In the genomic region with DNA sequence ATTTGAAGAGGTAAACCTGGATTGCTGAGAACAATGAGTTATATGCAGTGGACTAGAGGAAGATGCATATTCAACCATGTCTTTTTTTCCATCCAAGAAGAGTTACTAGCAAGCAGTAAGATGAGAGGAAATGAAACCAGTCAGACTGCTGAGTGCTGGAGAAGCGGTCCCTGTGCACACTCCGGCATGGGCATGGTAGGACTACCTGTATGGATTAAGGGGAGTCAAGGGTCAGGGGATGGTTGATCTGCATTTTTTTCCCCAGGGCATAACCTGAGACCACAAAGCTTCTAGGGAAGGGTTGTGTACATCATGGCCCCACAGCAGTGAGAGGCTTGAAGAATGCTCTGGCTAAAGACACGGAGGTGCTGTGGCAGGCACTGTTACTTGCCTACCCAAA, we compare ENCODE assay signal across 18 cellular contexts.
DNase-seq lines count a peak whose midpoint lies in the region; ATAC-seq and TF ChIP-seq lines count a peak whose summit lies in the region.
"Had no signal": no experiment of that assay in that cellular context is flagged by ENCODE, and none has a peak within 500 bp of the region (broad histone marks: within the 10 kb centered on the region; RNA-seq: fewer than 3 reads in every experiment).

No MANE protein-coding gene starts in this region.

- no peaks in the 10 kb centered on the region for H3K27me3 Mint-ChIP-seq in naive thymus-derived CD8-positive, alpha-beta T cell

- no peak overlapping the region for H3K4me3 Mint-ChIP-seq in naive thymus-derived CD8-positive, alpha-beta T cell
- H3K4me3 Mint-ChIP-seq: T-helper 1 cell treated with Interleukin-12 subunit alpha and Interleukin-12 subunit beta and Interleukin-4 antibody, amounts not matched to agents 30 μg/mL and 1 μg/mL, for 36 hours had no signal

- H3K36me3 Mint-ChIP-seq in naive thymus-derived CD8-positive, alpha-beta T cell, result peaks cover 0 to 26% (median 10%) of the 10 kb centered on the region in 3 donors

- no peak for ATAC-seq in naive thymus-derived CD8-positive, alpha-beta T cell
- ATAC-seq: Panc1 had no signal

- H3K9me3 Mint-ChIP-seq in naive thymus-derived CD8-positive, alpha-beta T cell, result no peaks in the 10 kb centered on the region

- CTCF ChIA-PET in HEK293T (lab: Yijun Ruan, JAX), result no interaction called here

- peak overlapping the region in 9 of 10 donors; percentile 13 to 91 (median 68) for H3K27ac Mint-ChIP-seq in naive thymus-derived CD8-positive, alpha-beta T cell

- POLR2A ChIA-PET in naive thymus-derived CD8-positive, alpha-beta T cell (lab: Charles Lee), result interaction anchor here (2.0 kb wide), 1 partner anchor 16 kb away, joined by 4 read pairs; no protein-coding TSS in a partner anchor
- POLR2A ChIA-PET in HEK293T (lab: Yijun Ruan, JAX), result no interaction called here

- peaks cover 0 to 21% of the 10 kb centered on the region in 2 donors for H3K4me1 ChIP-seq in ascending aorta
- peaks cover 0 to 62% (median 19%) of the 10 kb centered on the region in 4 donors for H3K4me1 ChIP-seq in tibial artery

- no peak overlapping the region for H3K4me3 ChIP-seq in ascending aorta
- no peak overlapping the region for H3K4me3 ChIP-seq in tibial artery
- H3K4me3 ChIP-seq: esophagus squamous epithelium, hepatocyte had no signal

- peak; percentile 31 for DNase-seq in SIG-M5 treated with dmso at 0.1 percent for 504 hours (lab: John Stamatoyannopoulos, UW; ENCODE audit: unreplicated experiment)
- no peak for DNase-seq in SIG-M5 (lab: John Stamatoyannopoulos, UW)
- peak; percentile 59 for DNase-seq in MV-4-11 (lab: John Stamatoyannopoulos, UW)
- DNase-seq in ascending aorta (ENCODE audit: low spot score in 2 of 2), result no peak
- DNase-seq in naive thymus-derived CD8-positive, alpha-beta T cell, result no peak
- no peak for DNase-seq in tibial artery
- no peak for DNase-seq in RKO (ENCODE audit: low spot score)
- DNase-seq in HEK293T (ENCODE audit: extremely low spot score), result no peak
- DNase-seq: activated CD4-positive, alpha-beta T cell treated with anti-CD3 and anti-CD28 coated beads for 48 hours; dermis blood vessel endothelial cell; EL; esophagus squamous epithelium; Kasumi-1; NCI-H187; NCI-H524 had no signal

- H3K4me1 Mint-ChIP-seq in naive thymus-derived CD8-positive, alpha-beta T cell, result peaks cover 13 to 48% (median 42%) of the 10 kb centered on the region in 4 donors

- no peaks in the 10 kb centered on the region for H3K27me3 ChIP-seq in ascending aorta
- H3K27me3 ChIP-seq in tibial artery, result no peaks in the 10 kb centered on the region
- H3K27me3 ChIP-seq: esophagus squamous epithelium, hepatocyte had no signal

- no peaks in the 10 kb centered on the region for H3K9me3 ChIP-seq in ascending aorta
- no peaks in the 10 kb centered on the region for H3K9me3 ChIP-seq in tibial artery
- H3K9me3 ChIP-seq: esophagus squamous epithelium had no signal

- H3K36me3 ChIP-seq in ascending aorta (peaks cover 0 to 42% of the 10 kb centered on the region in 2 donors), tibial artery (peaks cover 5 to 24% (median 8%) of the 10 kb centered on the region in 3 donors)

- TF ChIP-seq CTCF in ascending aorta (IDR thresholded peaks at IDR 0.05) (no peak), tibial artery (IDR thresholded peaks at IDR 0.05) (no peak)

- intact Hi-C loops in ascending aorta (cut with DNase I) (no loop called here), tibial artery (cut with DNase I; ENCODE audit: low total_unique reads) (no loop called here)

- peak overlapping the region; percentile 15 to 23 for H3K27ac ChIP-seq in ascending aorta
- H3K27ac ChIP-seq in tibial artery, result peak overlapping the region in 1 of 2 donors; percentile 1
- H3K27ac ChIP-seq: esophagus squamous epithelium, hepatocyte had no signal

TF ChIP-seq in HEK293T, 16 proteins besides CTCF, POLR2A, EP300 and RAD21:
- TF ChIP-seq FOXM1 (IDR thresholded peaks at IDR 0.05; ENCODE audit: borderline replicate concordance), result no peak
- no peak for TF ChIP-seq NFRKB (IDR thresholded peaks at IDR 0.05)
- TF ChIP-seq HDGF (IDR thresholded peaks at IDR 0.05; ENCODE audit: borderline replicate concordance), result no peak
TF ChIP-seq in HEK293T: peak in this region for 0.

Comparison
In these comparisons a context has a peak if more than half of its experiments do, and no peak if none do; other contexts are left out.
1. DNase-seq: peak in SIG-M5 treated with dmso at 0.1 percent for 504 hours (single experiment) and MV-4-11 (single experiment); none in SIG-M5 (single experiment), ascending aorta (0 of 2), naive thymus-derived CD8-positive, alpha-beta T cell (0 of 10), tibial artery (0 of 2), RKO (single experiment) and HEK293T (single experiment).